Comparison of ENCODE assay signal across 8 cellular contexts in genomic region chrX:13167444-13168207, GRCh38.
DNase-seq lines count a peak whose midpoint lies in the region; ATAC-seq, FAIRE-seq and TF ChIP-seq lines count a peak whose summit lies in the region.

No MANE protein-coding gene starts in this region.

- H3K4me1 ChIP-seq in CD4-positive, CD25-positive, alpha-beta regulatory T cell (ENCODE audit: control insufficient read depth, insufficient read depth, low read length, poor library complexity, severe bottlenecking): peaks cover 6% of the 10 kb centered on the region

- H3K27ac ChIP-seq in CD4-positive, CD25-positive, alpha-beta regulatory T cell (ENCODE audit: insufficient read depth, low read length, poor library complexity, severe bottlenecking): no peak overlapping the region

- H3K36me3 Mint-ChIP-seq in CD4-positive, CD25-positive, alpha-beta regulatory T cell: no peaks in the 10 kb centered on the region
- no peaks in the 10 kb centered on the region for H3K36me3 Mint-ChIP-seq in natural killer cell

- peak; percentile 40 to 46 for ATAC-seq in CD4-positive, CD25-positive, alpha-beta regulatory T cell (ENCODE audit: low read depth in 2 of 2)
- ATAC-seq in natural killer cell: peak in 1 of 3 donors; percentile 25
- ATAC-seq in omental fat pad (ENCODE audit: low FRiP score): no peak
- no peak for ATAC-seq in GM18502 (IDR thresholded peaks at IDR 0.05; ENCODE audit: poor library complexity, unreplicated experiment)

- no peaks in the 10 kb centered on the region for H3K27me3 ChIP-seq in CD4-positive, CD25-positive, alpha-beta regulatory T cell (ENCODE audit: control insufficient read depth, insufficient read depth, low read length)
- H3K27me3 ChIP-seq in bronchial epithelial cell (ENCODE audit: control insufficient read depth, insufficient read depth, low read length): no peaks in the 10 kb centered on the region

- no peaks in the 10 kb centered on the region for H3K36me3 ChIP-seq in CD4-positive, CD25-positive, alpha-beta regulatory T cell (ENCODE audit: control insufficient read depth, insufficient read depth, low read length)
- H3K36me3 ChIP-seq in bronchial epithelial cell (ENCODE audit: control insufficient read depth, insufficient read depth, low read length): no peaks in the 10 kb centered on the region

- H3K4me1 Mint-ChIP-seq in CD4-positive, CD25-positive, alpha-beta regulatory T cell: peaks cover 6 to 23% (median 14%) of the 10 kb centered on the region in 4 donors
- H3K4me1 Mint-ChIP-seq in natural killer cell: peaks cover 11 to 12% of the 10 kb centered on the region in 2 donors

- peaks cover 0 to 5% (median 0%) of the 10 kb centered on the region in 7 donors for H3K9me3 Mint-ChIP-seq in CD4-positive, CD25-positive, alpha-beta regulatory T cell
- H3K9me3 Mint-ChIP-seq in natural killer cell: no peaks in the 10 kb centered on the region

- FAIRE-seq in bronchial epithelial cell (lab: Jason Lieb, UNC): no peak

- H3K27me3 Mint-ChIP-seq in CD4-positive, CD25-positive, alpha-beta regulatory T cell: no peaks in the 10 kb centered on the region
- H3K27me3 Mint-ChIP-seq in natural killer cell (ENCODE audit: low read depth in 2 of 2): peaks cover 0 to 43% of the 10 kb centered on the region in 2 donors

- DNase-seq in CD4-positive, CD25-positive, alpha-beta regulatory T cell: peak in 1 of 3 donors; percentile 29
- DNase-seq in NCI-H2227 treated with DMSO at 0.1 percent for 48 hours (lab: John Stamatoyannopoulos, UW): peak; percentile 90
- DNase-seq in bronchial epithelial cell (ENCODE audit: low read depth): peak; percentile 29
- no peak for DNase-seq in natural killer cell
- DNase-seq in omental fat pad (ENCODE audit: low spot score): no peak
- DNase-seq in activated CD8-positive, alpha-beta memory T cell treated with anti-CD3 and anti-CD28 coated beads, Interleukin-2, amount 50 U/mL, for 4 hours: no peak
- DNase-seq in DMS 273 treated with DMSO at 0.1 percent for 48 hours (lab: John Stamatoyannopoulos, UW): no peak

- H3K4me3 ChIP-seq in CD4-positive, CD25-positive, alpha-beta regulatory T cell (ENCODE audit: low read depth, low read length): peak overlapping the region; percentile 66
- H3K4me3 ChIP-seq in bronchial epithelial cell (ENCODE audit: low read depth, low read length): no peak overlapping the region

- peak overlapping the region in 3 of 4 donors; percentile 8 to 74 (median 73) for H3K4me3 Mint-ChIP-seq in CD4-positive, CD25-positive, alpha-beta regulatory T cell
- H3K4me3 Mint-ChIP-seq in natural killer cell: peak overlapping the region; percentile 49

- TF ChIP-seq CTCF in bronchial epithelial cell (IDR thresholded peaks at IDR 0.05; ENCODE audit: insufficient read depth, low read length, severe bottlenecking) (no peak), natural killer cell (IDR thresholded peaks at IDR 0.05) (no peak), omental fat pad (IDR thresholded peaks at IDR 0.05) (no peak)

- H3K27ac Mint-ChIP-seq in CD4-positive, CD25-positive, alpha-beta regulatory T cell: peak overlapping the region; percentile 5 to 67 (median 56)
- peak overlapping the region; percentile 15 to 81 for H3K27ac Mint-ChIP-seq in natural killer cell

- intact Hi-C loops in natural killer cell (cut with micrococcal nuclease): no loop called here

- no peaks in the 10 kb centered on the region for H3K9me3 ChIP-seq in CD4-positive, CD25-positive, alpha-beta regulatory T cell (ENCODE audit: control insufficient read depth in 2 of 2, low read length in 2 of 2)

Comparison
In these comparisons a context has a peak if more than half of its experiments do, and no peak if none do; other contexts are left out.
1. ATAC-seq: peak in CD4-positive, CD25-positive, alpha-beta regulatory T cell (2 of 2); none in omental fat pad (single experiment) and GM18502 (single experiment).
2. DNase-seq: peak in NCI-H2227 treated with DMSO at 0.1 percent for 48 hours (single experiment) and bronchial epithelial cell (single experiment); none in natural killer cell (single experiment), omental fat pad (single experiment), activated CD8-positive, alpha-beta memory T cell treated with anti-CD3 and anti-CD28 coated beads, Interleukin-2, amount 50 U/mL, for 4 hours (single experiment) and DMS 273 treated with DMSO at 0.1 percent for 48 hours (single experiment).